ENCODE assay signal across 15 cellular contexts in genomic region chr9:110066929-110067716, GRCh38.
DNase-seq lines count a peak whose midpoint lies in the region; ATAC-seq and TF ChIP-seq lines count a peak whose summit lies in the region.
"Had no signal": no experiment of that assay in that cellular context is flagged by ENCODE, and none has a peak within 500 bp of the region (broad histone marks: within the 10 kb centered on the region; RNA-seq: fewer than 3 reads in every experiment).

No MANE protein-coding gene starts in this region.

- H3K27ac ChIP-seq in GM23338 (ENCODE audit: low read depth) = no peak overlapping the region
- no peak overlapping the region for H3K27ac ChIP-seq in OCI-LY7 (ENCODE audit: low read depth, low read length, poor library complexity, severe bottlenecking)
- H3K27ac ChIP-seq in psoas muscle = peak overlapping the region; percentile 5
- H3K27ac ChIP-seq: esophagus muscularis mucosa had no signal

- peaks cover 18% of the 10 kb centered on the region for H3K36me3 Mint-ChIP-seq in GM23338 (ENCODE audit: low read depth)
- H3K36me3 Mint-ChIP-seq: CD8-positive, alpha-beta memory T cell had no signal

- H3K9me2 ChIP-seq in GM23338 (ENCODE audit: insufficient read depth) = no peaks in the 10 kb centered on the region
- H3K9me2 ChIP-seq in OCI-LY7 (ENCODE audit: insufficient read depth, low read length) = no peaks in the 10 kb centered on the region

- H3K36me3 ChIP-seq in GM23338 (ENCODE audit: insufficient read depth) (no peaks in the 10 kb centered on the region), OCI-LY7 (ENCODE audit: insufficient read depth, low read length) (peaks cover 94% of the 10 kb centered on the region), psoas muscle (ENCODE audit: insufficient read depth in 1 of 2, low read depth in 1 of 2) (no peaks in the 10 kb centered on the region)
- H3K36me3 ChIP-seq: esophagus muscularis mucosa had no signal

- no TSS peak for BruUV-seq in OCI-LY7 (replicated peaks; lab: Mats Ljungman, UMichigan)

- no peaks in the 10 kb centered on the region for H3K9me3 ChIP-seq in OCI-LY7 (ENCODE audit: low read length)
- no peaks in the 10 kb centered on the region for H3K9me3 ChIP-seq in psoas muscle
- H3K9me3 ChIP-seq: esophagus muscularis mucosa had no signal

- no peaks in the 10 kb centered on the region for H3K27me3 ChIP-seq in GM23338 (ENCODE audit: insufficient read depth)
- no peaks in the 10 kb centered on the region for H3K27me3 ChIP-seq in psoas muscle (ENCODE audit: insufficient read depth in 3 of 3, low read length in 2 of 3)
- H3K27me3 ChIP-seq: esophagus muscularis mucosa had no signal

- TF ChIP-seq CTCF in GM23338 (conservative IDR thresholded peaks at IDR 0.05; ENCODE audit: low read depth in 2 of 2) (no peak), OCI-LY7 (conservative IDR thresholded peaks at IDR 0.05; ENCODE audit: low read length) (no peak), choroid plexus epithelial cell (conservative IDR thresholded peaks at IDR 0.05; ENCODE audit: low read depth, low read length) (no peak), psoas muscle (IDR thresholded peaks at IDR 0.05) (no peak)

- H3K4me1 Mint-ChIP-seq in GM23338 = peaks cover 25% of the 10 kb centered on the region
- H3K4me1 Mint-ChIP-seq: CD8-positive, alpha-beta memory T cell had no signal

- DNase-seq in GM23338 (ENCODE audit: low spot score) (no peak), OCI-LY7 (ENCODE audit: low spot score) (no peak), choroid plexus epithelial cell (ENCODE audit: low read depth) (peak; percentile 46), psoas muscle (no peak), NCI-H748 treated with DMSO at 0.1 percent for 48 hours (lab: John Stamatoyannopoulos, UW) (no peak), pons (ENCODE audit: low spot score) (no peak), C1 segment of cervical spinal cord (lab: John Stamatoyannopoulos, UW) (no peak)
- DNase-seq: activated CD4-positive, CD25-positive, alpha-beta regulatory T cell treated with anti-CD3 and anti-CD28 coated beads, Interleukin-2, amount 50 U/mL, for 72 hours; activated naive CD8-positive, alpha-beta T cell treated with anti-CD3 and anti-CD28 coated beads, Interleukin-2, amount 50 U/mL, for 24 hours; CD8-positive, alpha-beta memory T cell; NCI-H1694 had no signal

- no peaks in the 10 kb centered on the region for H3K9me3 Mint-ChIP-seq in GM23338
- H3K9me3 Mint-ChIP-seq: CD8-positive, alpha-beta memory T cell; stimulated activated naive CD8-positive, alpha-beta T cell treated with anti-CD3 and anti-CD28 coated beads, Interleukin-15, Interleukin-2, amounts not matched to agents 100 ng/mL and 50 ng/mL, for 24 hours had no signal

- H3F3A ChIP-seq in GM23338 (replicated peaks; ENCODE audit: low read depth) = no peaks in the 10 kb centered on the region

- 29 to 48% (median 32%) methylated on average over 6 of the region's 6 CpGs for WGBS in psoas muscle, 3 donors

- no peak overlapping the region for H3K4me3 ChIP-seq in GM23338
- H3K4me3 ChIP-seq in OCI-LY7 (ENCODE audit: low read depth, low read length, poor library complexity, severe bottlenecking) = no peak overlapping the region
- no peak overlapping the region for H3K4me3 ChIP-seq in choroid plexus epithelial cell (ENCODE audit: low read depth, low read length)
- no peak overlapping the region for H3K4me3 ChIP-seq in psoas muscle
- H3K4me3 ChIP-seq: esophagus muscularis mucosa, skin epidermis had no signal

- intact Hi-C loops in OCI-LY7 (cut with micrococcal nuclease; ENCODE audit: unreplicated experiment) = no loop called here
- intact Hi-C loops in psoas muscle (cut with DNase I) = no loop called here

- H3K4me3 Mint-ChIP-seq in GM23338 = no peak overlapping the region
- H3K4me3 Mint-ChIP-seq: activated naive CD8-positive, alpha-beta T cell treated with anti-CD3 and anti-CD28 coated beads, Interleukin-2, amount 50 U/mL, for 24 hours; CD8-positive, alpha-beta memory T cell; stimulated activated naive CD8-positive, alpha-beta T cell treated with anti-CD3 and anti-CD28 coated beads, Interleukin-15, Interleukin-2, amounts not matched to agents 100 ng/mL and 50 ng/mL, for 24 hours had no signal

- H2AFZ ChIP-seq in GM23338 (no peak overlapping the region), OCI-LY7 (ENCODE audit: low read length) (no peak overlapping the region)

- CTCF ChIA-PET in OCI-LY7 (lab: Charles Lee; ENCODE audit: unreplicated experiment) = no interaction called here

- peaks cover 4% of the 10 kb centered on the region for H3K27me3 Mint-ChIP-seq in GM23338 (ENCODE audit: insufficient read depth, low read depth, poor library complexity)
- H3K27me3 Mint-ChIP-seq: CD8-positive, alpha-beta memory T cell; stimulated activated naive CD8-positive, alpha-beta T cell treated with anti-CD3 and anti-CD28 coated beads, Interleukin-15, Interleukin-2, amounts not matched to agents 100 ng/mL and 50 ng/mL, for 24 hours had no signal

- H4K20me1 ChIP-seq in GM23338 (replicated peaks; ENCODE audit: insufficient read depth) (peaks cover 24% of the 10 kb centered on the region), OCI-LY7 (ENCODE audit: insufficient read depth, low read length) (no peaks in the 10 kb centered on the region)

- peak overlapping the region; percentile 34; the same call in 1 of the 2 replicates for H3K4me2 ChIP-seq in GM23338
- 0 out of 2 replicates have a peak overlapping the region, but pooled peaks have one; percentile 15 for H3K4me2 ChIP-seq in OCI-LY7 (ENCODE audit: low read length)

- peaks cover 100% of the 10 kb centered on the region for H3K79me2 ChIP-seq in GM23338 (replicated peaks; ENCODE audit: insufficient read depth)
- H3K79me2 ChIP-seq in OCI-LY7 (ENCODE audit: insufficient read depth, low read depth, low read length) = peaks cover 98% of the 10 kb centered on the region

- H3K4me1 ChIP-seq in GM23338 (ENCODE audit: insufficient read depth) (peaks cover 17% of the 10 kb centered on the region), OCI-LY7 (ENCODE audit: insufficient read depth, low read length, poor library complexity, severe bottlenecking) (peaks cover 31% of the 10 kb centered on the region), psoas muscle (peaks cover 4% of the 10 kb centered on the region)

- POLR2A ChIA-PET in OCI-LY7 (lab: Charles Lee) = interaction anchor here (0.5 to 1.8 kb wide), 8 partner anchors 17 to 1854 kb away, joined by 3 to 4 read pairs (median 3); no protein-coding TSS in a partner anchor

- peak overlapping the region; percentile 51; the same call in 1 of the 2 replicates for H3K27ac Mint-ChIP-seq in GM23338
- H3K27ac Mint-ChIP-seq: activated naive CD8-positive, alpha-beta T cell treated with anti-CD3 and anti-CD28 coated beads, Interleukin-2, amount 50 U/mL, for 24 hours; CD8-positive, alpha-beta memory T cell; stimulated activated naive CD8-positive, alpha-beta T cell treated with anti-CD3 and anti-CD28 coated beads, Interleukin-15, Interleukin-2, amounts not matched to agents 100 ng/mL and 50 ng/mL, for 24 hours had no signal

- no peak; the same call in 2 of the 3 replicates for ATAC-seq in GM23338
- no peak for ATAC-seq in psoas muscle
- ATAC-seq in HG03196 (IDR thresholded peaks at IDR 0.05; ENCODE audit: unreplicated experiment) = no peak
- ATAC-seq: activated naive CD8-positive, alpha-beta T cell treated with anti-CD3 and anti-CD28 coated beads, Interleukin-2, amount 50 U/mL, for 24 hours had no signal

TF ChIP-seq in GM23338, 12 proteins besides CTCF, POLR2A, EP300 and RAD21 (continues in another document):
- no peak for TF ChIP-seq ZNF331 (CRISPR knock-in tag; IDR thresholded peaks at IDR 0.05; ENCODE audit: low read depth)
- no peak for TF ChIP-seq STAT1 (IDR thresholded peaks at IDR 0.05; ENCODE audit: unreplicated experiment)
- TF ChIP-seq POLR2AphosphoS5 (IDR thresholded peaks at IDR 0.05; ENCODE audit: low read depth) = no peak
- TF ChIP-seq ZNF114 (CRISPR knock-in tag; IDR thresholded peaks at IDR 0.05) = no peak
- TF ChIP-seq EZH2 (IDR thresholded peaks at IDR 0.05; ENCODE audit: low read depth, unreplicated experiment) = no peak
- TF ChIP-seq EZH2phosphoT487 (IDR thresholded peaks at IDR 0.05; ENCODE audit: unreplicated experiment) = no peak
